18 cellular contexts compared by ENCODE assay signal in the genomic region with DNA sequence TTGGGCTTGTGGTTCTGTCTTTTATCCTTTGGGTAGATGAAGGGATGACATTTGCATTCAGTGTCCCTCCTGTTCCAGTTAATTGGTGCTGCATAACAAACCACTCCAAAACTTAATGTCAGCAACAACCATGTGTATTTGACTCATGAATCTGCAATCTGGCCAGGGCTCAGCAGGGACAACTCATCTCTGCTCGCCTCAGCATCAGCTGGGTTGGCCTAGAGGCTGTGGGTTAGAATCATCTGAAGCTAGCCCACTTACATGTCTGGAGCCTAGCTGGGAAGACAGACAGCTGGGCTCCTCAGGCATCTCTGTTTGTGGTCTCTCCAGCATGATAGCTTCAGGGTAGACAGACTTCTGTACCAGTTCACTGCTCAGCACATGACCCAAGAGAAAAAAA.
DNase-seq lines count a peak whose midpoint lies in the region; ATAC-seq and TF ChIP-seq lines count a peak whose summit lies in the region.
"Had no signal": no experiment of that assay in that cellular context is flagged by ENCODE, and none has a peak within 500 bp of the region (broad histone marks: within the 10 kb centered on the region; RNA-seq: fewer than 3 reads in every experiment).

No MANE protein-coding gene starts in this region.

- peaks cover 3% of the 10 kb centered on the region; the same call in 1 of the 2 replicates for H3K4me1 ChIP-seq in SJCRH30
- no peaks in the 10 kb centered on the region for H3K4me1 ChIP-seq in fibroblast of lung (ENCODE audit: control insufficient read depth, extremely low read depth, insufficient read depth, low read length)
- H3K4me1 ChIP-seq in CD8-positive, alpha-beta T cell (ENCODE audit: insufficient read depth, low read length), result no peaks in the 10 kb centered on the region
- H3K4me1 ChIP-seq: prostate gland, suprapubic skin had no signal

- ATAC-seq in CD8-positive, alpha-beta T cell, result no peak
- ATAC-seq: activated CD4-positive, CD25-positive, alpha-beta regulatory T cell treated with anti-CD3 and anti-CD28 coated beads, Interleukin-2, amount 50 U/mL, for 24 hours; activated naive CD8-positive, alpha-beta T cell treated with anti-CD3 and anti-CD28 coated beads, Interleukin-2, amount 50 U/mL, for 24 hours had no signal

- H3K79me2 ChIP-seq in fibroblast of lung (ENCODE audit: control insufficient read depth, insufficient read depth, low read length), result no peaks in the 10 kb centered on the region

- no peak overlapping the region for H2AFZ ChIP-seq in fibroblast of lung (ENCODE audit: low read length)

- POLR2A ChIA-PET in CD8-positive, alpha-beta T cell (lab: Charles Lee), result no interaction called here

- no peaks in the 10 kb centered on the region for H3K36me3 Mint-ChIP-seq in CD8-positive, alpha-beta T cell

- DNase-seq in M059J (ENCODE audit: low read depth), result peak; percentile 54
- DNase-seq in SJCRH30, result peak; percentile 25 to 41
- peak; percentile 46 to 61 for DNase-seq in fibroblast of lung (ENCODE audit: low read depth in 2 of 2)
- DNase-seq in stromal cell of bone marrow (ENCODE audit: low read depth), result peak; percentile 54
- no peak for DNase-seq in CD8-positive, alpha-beta T cell
- no peak for DNase-seq in cortex of kidney (lab: John Stamatoyannopoulos, UW)
- DNase-seq in superior temporal gyrus (ENCODE audit: extremely low spot score), result no peak
- DNase-seq: activated naive CD8-positive, alpha-beta T cell treated with anti-CD3 and anti-CD28 coated beads, Interleukin-2, amount 50 U/mL, for 24 hours; effector CD8-positive, alpha-beta T cell; mesenchymal stem cell; NCI-H187; stimulated activated CD4-positive, alpha-beta T cell treated with anti-CD3 and anti-CD28 coated beads, Interleukin-4, amount 100 ng/mL, for 1 hour had no signal

- no peak overlapping the region for H3K4me2 ChIP-seq in fibroblast of lung (ENCODE audit: extremely low read depth, insufficient read depth, low read length)
- H3K4me2 ChIP-seq: BLaER1 had no signal

- no peaks in the 10 kb centered on the region for H3K9me3 Mint-ChIP-seq in CD8-positive, alpha-beta T cell
- H3K9me3 Mint-ChIP-seq: activated naive CD8-positive, alpha-beta T cell treated with anti-CD3 and anti-CD28 coated beads, Interleukin-2, amount 50 U/mL, for 24 hours; central memory CD8-positive, alpha-beta T cell had no signal

- TF ChIP-seq CTCF in fibroblast of lung (conservative IDR thresholded peaks at IDR 0.05 in 1 of 2, IDR thresholded peaks at IDR 0.05 in 1 of 2; ENCODE audit: low read depth in 1 of 2, low read length in 2 of 2), result no peak
- no peak for TF ChIP-seq CTCF in CD8-positive, alpha-beta T cell (IDR thresholded peaks at IDR 0.05)

- H3K27me3 ChIP-seq in SJCRH30 (no peaks in the 10 kb centered on the region), fibroblast of lung (ENCODE audit: control insufficient read depth, insufficient read depth, low read length) (no peaks in the 10 kb centered on the region)
- no peaks in the 10 kb centered on the region for H3K27me3 ChIP-seq in CD8-positive, alpha-beta T cell (ENCODE audit: insufficient read depth, low read length)
- H3K27me3 ChIP-seq: BLaER1, suprapubic skin had no signal

- no peaks in the 10 kb centered on the region for H3K4me1 Mint-ChIP-seq in CD8-positive, alpha-beta T cell (ENCODE audit: low read depth)
- H3K4me1 Mint-ChIP-seq: activated naive CD8-positive, alpha-beta T cell treated with anti-CD3 and anti-CD28 coated beads, Interleukin-2, amount 50 U/mL, for 24 hours; central memory CD8-positive, alpha-beta T cell had no signal

- CTCF ChIA-PET in CD8-positive, alpha-beta T cell (lab: Charles Lee), result no interaction called here

- intact Hi-C loops in CD8-positive, alpha-beta T cell (cut with DNase I, micrococcal nuclease), result no loop called here

- no peak overlapping the region for H3K27ac Mint-ChIP-seq in CD8-positive, alpha-beta T cell
- H3K27ac Mint-ChIP-seq: activated naive CD8-positive, alpha-beta T cell treated with anti-CD3 and anti-CD28 coated beads, Interleukin-2, amount 50 U/mL, for 24 hours had no signal

- peaks cover 2% of the 10 kb centered on the region for H3K27me3 Mint-ChIP-seq in CD8-positive, alpha-beta T cell (ENCODE audit: low read depth)
- H3K27me3 Mint-ChIP-seq: activated naive CD8-positive, alpha-beta T cell treated with anti-CD3 and anti-CD28 coated beads, Interleukin-2, amount 50 U/mL, for 24 hours had no signal

- H3K27ac ChIP-seq in SJCRH30, result no peak overlapping the region
- H3K27ac ChIP-seq in fibroblast of lung (ENCODE audit: insufficient read depth, low read length), result no peak overlapping the region
- no peak overlapping the region for H3K27ac ChIP-seq in CD8-positive, alpha-beta T cell (ENCODE audit: low read depth, low read length)
- H3K27ac ChIP-seq: BLaER1, prostate gland, skin epidermis, suprapubic skin had no signal

- H3K36me3 ChIP-seq in SJCRH30 (0 out of 2 replicates have a peak, but pooled peaks cover 4% of the 10 kb centered on the region), fibroblast of lung (ENCODE audit: control insufficient read depth, insufficient read depth, low read length) (no peaks in the 10 kb centered on the region)
- no peaks in the 10 kb centered on the region for H3K36me3 ChIP-seq in CD8-positive, alpha-beta T cell (ENCODE audit: insufficient read depth, low read length)
- H3K36me3 ChIP-seq: BLaER1, prostate gland, suprapubic skin had no signal

- H3K4me3 Mint-ChIP-seq in CD8-positive, alpha-beta T cell, result no peak overlapping the region
- H3K4me3 Mint-ChIP-seq: activated naive CD8-positive, alpha-beta T cell treated with anti-CD3 and anti-CD28 coated beads, Interleukin-2, amount 50 U/mL, for 24 hours; central memory CD8-positive, alpha-beta T cell had no signal

- H3K9me3 ChIP-seq in SJCRH30 (replicated peaks), result no peaks in the 10 kb centered on the region
- H3K9me3 ChIP-seq in fibroblast of lung (ENCODE audit: control insufficient read depth, insufficient read depth, low read depth, low read length), result no peaks in the 10 kb centered on the region
- H3K9me3 ChIP-seq in CD8-positive, alpha-beta T cell (ENCODE audit: low read length), result no peaks in the 10 kb centered on the region
- H3K9me3 ChIP-seq: BLaER1, prostate gland, suprapubic skin had no signal

- H4K20me1 ChIP-seq in fibroblast of lung (ENCODE audit: control insufficient read depth, extremely low read depth, insufficient read depth, low read length), result no peaks in the 10 kb centered on the region
- H4K20me1 ChIP-seq: BLaER1 had no signal

- H3K4me3 ChIP-seq in SJCRH30, result no peak overlapping the region
- no peak overlapping the region for H3K4me3 ChIP-seq in fibroblast of lung (replicated peaks in 1 of 4; ENCODE audit: control extremely low read depth in 1 of 4, insufficient read depth in 1 of 4, low read depth in 3 of 4, low read length in 4 of 4)
- no peak overlapping the region for H3K4me3 ChIP-seq in CD8-positive, alpha-beta T cell (ENCODE audit: low read depth, low read length)
- H3K4me3 ChIP-seq: BLaER1, prostate gland, skin epidermis, suprapubic skin had no signal

- no peak overlapping the region for H3K9ac ChIP-seq in fibroblast of lung (ENCODE audit: insufficient read depth, low read length)
- H3K9ac ChIP-seq: BLaER1 had no signal

Comparison
In these comparisons a context has a peak if more than half of its experiments do, and no peak if none do; other contexts are left out.
1. DNase-seq: peak in M059J (single experiment), SJCRH30 (2 of 2), fibroblast of lung (2 of 2) and stromal cell of bone marrow (single experiment); none in CD8-positive, alpha-beta T cell (0 of 7), cortex of kidney (single experiment) and superior temporal gyrus (single experiment).